Comparison of ENCODE assay signal across 10 cellular contexts in genomic region chr6:4899249-4899648, GRCh38.
"Had no signal": no experiment of that assay in that cellular context is flagged by ENCODE, and none has a peak within 500 bp of the region (broad histone marks: within the 10 kb centered on the region; RNA-seq: fewer than 3 reads in every experiment).

No MANE protein-coding gene starts in this region.

- H3K27ac Mint-ChIP-seq: HFFc6 had no signal

- H3K4me3 Mint-ChIP-seq: H9, HFFc6 had no signal

- H3K27ac ChIP-seq: GM23248, HL-60 had no signal

- ATAC-seq: K562 had no signal

- FAIRE-seq: H1, H54, K562 had no signal

- H3K9me3 Mint-ChIP-seq: H9, HFFc6 had no signal

- DNase-seq: GM23248, H9, HCEC 1CT, HFFc6, IMR-90, KG1 had no signal

- H3K4me3 ChIP-seq: GM23248, K562 had no signal

- H2AFZ ChIP-seq: GM23248 had no signal
